ENCODE assay signal across 27 cellular contexts in the genomic region with DNA sequence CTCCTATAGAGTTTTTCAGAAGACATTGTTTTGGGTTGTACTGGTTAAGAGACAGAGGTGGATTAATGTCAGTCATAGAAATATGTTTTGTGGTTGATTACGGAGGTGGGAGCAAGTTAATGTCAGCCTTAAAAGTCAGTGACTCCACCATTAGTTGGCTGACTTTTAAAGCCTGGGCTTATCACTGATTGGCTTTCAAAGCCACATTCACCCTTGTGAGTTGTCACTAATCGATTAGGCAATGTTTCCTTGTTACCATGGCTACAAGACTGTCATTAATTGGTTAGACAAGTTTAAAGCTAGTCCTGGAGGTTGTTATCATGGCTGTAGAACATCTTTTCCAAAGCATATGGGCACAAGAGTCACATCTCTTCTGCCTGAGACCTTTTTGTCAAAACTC.
DNase-seq lines count a peak whose midpoint lies in the region; ATAC-seq and TF ChIP-seq lines count a peak whose summit lies in the region.
"Had no signal": no experiment of that assay in that cellular context is flagged by ENCODE, and none has a peak within 500 bp of the region (broad histone marks: within the 10 kb centered on the region; RNA-seq: fewer than 3 reads in every experiment).

No MANE protein-coding gene starts in this region.

- H3K4me1 ChIP-seq in cardiac muscle cell (ENCODE audit: low read depth) (peaks cover 16% of the 10 kb centered on the region), right cardiac atrium (ENCODE audit: control insufficient read depth, insufficient read depth, low read length) (no peaks in the 10 kb centered on the region)
- H3K4me1 ChIP-seq: parathyroid adenoma, sigmoid colon had no signal

- H3K27me3 ChIP-seq in cardiac muscle cell, result no peaks in the 10 kb centered on the region
- no peaks in the 10 kb centered on the region for H3K27me3 ChIP-seq in right cardiac atrium (ENCODE audit: control insufficient read depth, insufficient read depth)
- H3K27me3 ChIP-seq in brain microvascular endothelial cell (replicated peaks), result no peaks in the 10 kb centered on the region
- H3K27me3 ChIP-seq: dorsolateral prefrontal cortex, sigmoid colon had no signal

- H3K4me3 ChIP-seq in cardiac muscle cell (no peak overlapping the region), right cardiac atrium (ENCODE audit: low read length) (no peak overlapping the region), brain microvascular endothelial cell (ENCODE audit: low read depth, low read length) (no peak overlapping the region), foreskin fibroblast (ENCODE audit: low read depth in 1 of 2, low read length in 2 of 2) (no peak overlapping the region)
- H3K4me3 ChIP-seq: dorsolateral prefrontal cortex, sigmoid colon had no signal

- ATAC-seq in right cardiac atrium (no peak), GM18868 (IDR thresholded peaks at IDR 0.05; ENCODE audit: unreplicated experiment) (no peak)
- ATAC-seq: activated CD4-positive, alpha-beta T cell treated with anti-CD3 and anti-CD28 coated beads for 36 hours; left ventricle myocardium superior had no signal

- H3K9me3 ChIP-seq in cardiac muscle cell (ENCODE audit: low read depth), result no peaks in the 10 kb centered on the region
- no peaks in the 10 kb centered on the region for H3K9me3 ChIP-seq in right cardiac atrium (ENCODE audit: control insufficient read depth, low read length)
- H3K9me3 ChIP-seq: sigmoid colon had no signal

- 75% methylated on average over 2 of the region's 2 CpGs for WGBS in right cardiac atrium

- intact Hi-C loops in right cardiac atrium (cut with DNase I), result no loop called here

- DNase-seq in cardiac muscle cell (ENCODE audit: low read depth in 1 of 2, low spot score in 1 of 2) (no peak), right cardiac atrium (no peak), brain microvascular endothelial cell (peak; percentile 15), foreskin fibroblast (peak; percentile 13 to 25), stromal cell of bone marrow (ENCODE audit: low read depth) (peak; percentile 24), ureter (ENCODE audit: low spot score) (no peak)
- DNase-seq in activated CD4-positive, alpha-beta T cell treated with anti-CD3 and anti-CD28 coated beads, Interleukin-2, amount 50 U/mL, for 4 hours, result no peak
- DNase-seq: activated CD4-positive, alpha-beta T cell treated with anti-CD3 and anti-CD28 coated beads for 36 hours; activated CD8-positive, alpha-beta memory T cell treated with anti-CD3 and anti-CD28 coated beads for 24 hours; activated naive CD4-positive, alpha-beta T cell treated with Interleukin-2 at 50 U/mL for 16 hours; activated T-cell treated with anti-CD3 and anti-CD28 coated beads, Interleukin-2, amount 50 U/mL, for 48 hours; amygdala; central memory CD4-positive, alpha-beta T cell; DMS79; dorsolateral prefrontal cortex; hippocampal formation; immature natural killer cell; left ventricle myocardium superior; NCI-H1092 treated with DMSO at 0.1 percent for 48 hours; NCI-H1930; NCI-H2227 treated with DMSO at 0.1 percent for 48 hours; NCI-H748 treated with DMSO at 0.1 percent for 48 hours; sigmoid colon; stimulated activated CD8-positive, alpha-beta memory T cell treated with anti-CD3 and anti-CD28 coated beads, Interleukin-4, amount 100 ng/mL, for 48 hours had no signal

- H3K36me3 ChIP-seq in cardiac muscle cell, result no peaks in the 10 kb centered on the region
- no peaks in the 10 kb centered on the region for H3K36me3 ChIP-seq in brain microvascular endothelial cell (replicated peaks)

- in situ Hi-C loops in brain microvascular endothelial cell (cut with HindIII; ENCODE audit: low pct_ligation_motif_present, low sequenced_read_pairs), result no loop called here

- peak overlapping the region; percentile 61 for H3K27ac ChIP-seq in cardiac muscle cell
- H3K27ac ChIP-seq in right cardiac atrium (ENCODE audit: low read length), result no peak overlapping the region
- H3K27ac ChIP-seq in brain microvascular endothelial cell, result no peak overlapping the region
- H3K27ac ChIP-seq: dorsolateral prefrontal cortex, parathyroid adenoma, RWPE1, sigmoid colon had no signal

- TF ChIP-seq CTCF in cardiac muscle cell (IDR thresholded peaks at IDR 0.05; ENCODE audit: low read depth, low read length), result no peak
- TF ChIP-seq CTCF in brain microvascular endothelial cell (IDR thresholded peaks at IDR 0.05; ENCODE audit: low read depth, low read length, missing control alignments), result no peak
- no peak for TF ChIP-seq CTCF in foreskin fibroblast (IDR thresholded peaks at IDR 0.05; ENCODE audit: low read depth, low read length)

Comparison
In these comparisons a context has a peak if more than half of its experiments do, and no peak if none do; other contexts are left out.
1. DNase-seq: peak in brain microvascular endothelial cell (single experiment), foreskin fibroblast (2 of 2) and stromal cell of bone marrow (single experiment); none in cardiac muscle cell (0 of 2), right cardiac atrium (0 of 3), activated CD4-positive, alpha-beta T cell treated with anti-CD3 and anti-CD28 coated beads, Interleukin-2, amount 50 U/mL, for 4 hours (0 of 2) and ureter (single experiment).